In genomic region chr7:107167483-107168232, GRCh38 we compare ENCODE assay signal across 1 cellular context.
TF ChIP-seq lines count a peak whose summit lies in the region.

No MANE protein-coding gene starts in this region.

TF ChIP-seq in K562, 482 proteins besides CTCF, POLR2A, EP300 and RAD21 (continued from another document and continues in another):
- TF ChIP-seq ZBTB43 (CRISPR knock-in tag; IDR thresholded peaks at IDR 0.05) (0 out of 2 replicates have a peak, but pooled peaks have one; percentile 29), PML (IDR thresholded peaks at IDR 0.05; ENCODE audit: low read length) (peak; percentile 46; the same call in 1 of the 2 replicates), AFF1 (IDR thresholded peaks at IDR 0.05; ENCODE audit: low read depth in 1 of 2, partially characterized antibody in 2 of 2) (no peak), THRAP3 (IDR thresholded peaks at IDR 0.05; ENCODE audit: borderline replicate concordance) (no peak), NFE2 (IDR thresholded peaks at IDR 0.05; ENCODE audit: low read depth) (peak; percentile 34; the same call in 1 of the 2 replicates), BMI1 (IDR thresholded peaks at IDR 0.05; ENCODE audit: low read length) (no peak), TGIF2 (CRISPR knock-in tag; IDR thresholded peaks at IDR 0.05) (no peak), MEIS2 (IDR thresholded peaks at IDR 0.05; ENCODE audit: partially characterized antibody) (peak; percentile 5), JUNB (CRISPR knock-in tag; conservative IDR thresholded peaks at IDR 0.05) (peak; percentile 54; the same call in 1 of the 2 replicates), TAF9B (IDR thresholded peaks at IDR 0.05; ENCODE audit: partially characterized antibody) (peak; percentile 81), ZKSCAN3 (CRISPR knock-in tag; IDR thresholded peaks at IDR 0.05) (no peak), RBM17 (IDR thresholded peaks at IDR 0.05; ENCODE audit: borderline replicate concordance, low read depth, low read length) (no peak), HLTF (IDR thresholded peaks at IDR 0.05) (peak; percentile 70; the same call in 1 of the 2 replicates), ZNF212 (CRISPR knock-in tag; IDR thresholded peaks at IDR 0.05) (no peak), ZBTB2 (IDR thresholded peaks at IDR 0.05) (peak; percentile 60), DIDO1 (tag; IDR thresholded peaks at IDR 0.05; ENCODE audit: low read depth) (no peak), SREBF2 (CRISPR knock-in tag; IDR thresholded peaks at IDR 0.05) (no peak), AFF4 (CRISPR knock-in tag; IDR thresholded peaks at IDR 0.05) (peak; percentile 82; the same call in 1 of the 2 replicates), ZNF431 (CRISPR knock-in tag; IDR thresholded peaks at IDR 0.05) (0 out of 2 replicates have a peak, but pooled peaks have one; percentile 35), DPF2 (IDR thresholded peaks at IDR 0.05) (peak; percentile 88), ZNF717 (CRISPR knock-in tag; IDR thresholded peaks at IDR 0.05) (peak; percentile 39; the same call in 1 of the 2 replicates), RBM22 (IDR thresholded peaks at IDR 0.05; ENCODE audit: low read depth, low read length, poor library complexity, severe bottlenecking) (no peak), ZNF584 (CRISPR knock-in tag; IDR thresholded peaks at IDR 0.05; ENCODE audit: low read depth) (no peak; the same call in 1 of the 2 replicates), KAT2B (IDR thresholded peaks at IDR 0.05; ENCODE audit: low read depth, low read length) (no peak), KLF10 (CRISPR knock-in tag; IDR thresholded peaks at IDR 0.05) (no peak), POLR2B (IDR thresholded peaks at IDR 0.05; ENCODE audit: low read depth, partially characterized antibody) (peak; percentile 57), MAFK (IDR thresholded peaks at IDR 0.05; ENCODE audit: low read length) (0 out of 2 replicates have a peak, but pooled peaks have one; percentile 8), STAT5B (CRISPR knock-in tag; IDR thresholded peaks at IDR 0.05) (no peak), KHSRP (IDR thresholded peaks at IDR 0.05) (peak; percentile 60; the same call in 1 of the 2 replicates), CLOCK (CRISPR knock-in tag; IDR thresholded peaks at IDR 0.05; ENCODE audit: borderline replicate concordance) (no peak), KDM1A (IDR thresholded peaks at IDR 0.05) (peak; percentile 89), EHMT2 (IDR thresholded peaks at IDR 0.05) (0 out of 2 replicates have a peak, but pooled peaks have one; percentile 34), ERF (CRISPR knock-in tag; IDR thresholded peaks at IDR 0.05) (no peak; the same call in 1 of the 2 replicates), SIX5 (IDR thresholded peaks at IDR 0.05; ENCODE audit: borderline replicate concordance in 1 of 2, insufficient read depth in 1 of 2, low read depth in 1 of 2, low read length in 2 of 2) (no peak)
- TF ChIP-seq, protein P1, sequence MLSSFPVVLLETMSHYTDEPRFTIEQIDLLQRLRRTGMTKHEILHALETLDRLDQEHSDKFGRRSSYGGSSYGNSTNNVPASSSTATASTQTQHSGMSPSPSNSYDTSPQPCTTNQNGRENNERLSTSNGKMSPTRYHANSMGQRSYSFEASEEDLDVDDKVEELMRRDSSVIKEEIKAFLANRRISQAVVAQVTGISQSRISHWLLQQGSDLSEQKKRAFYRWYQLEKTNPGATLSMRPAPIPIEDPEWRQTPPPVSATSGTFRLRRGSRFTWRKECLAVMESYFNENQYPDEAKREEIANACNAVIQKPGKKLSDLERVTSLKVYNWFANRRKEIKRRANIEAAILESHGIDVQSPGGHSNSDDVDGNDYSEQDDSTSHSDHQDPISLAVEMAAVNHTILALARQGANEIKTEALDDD (IDR thresholded peaks at IDR 0.05): peak; percentile 90
- TF ChIP-seq, protein P2, sequence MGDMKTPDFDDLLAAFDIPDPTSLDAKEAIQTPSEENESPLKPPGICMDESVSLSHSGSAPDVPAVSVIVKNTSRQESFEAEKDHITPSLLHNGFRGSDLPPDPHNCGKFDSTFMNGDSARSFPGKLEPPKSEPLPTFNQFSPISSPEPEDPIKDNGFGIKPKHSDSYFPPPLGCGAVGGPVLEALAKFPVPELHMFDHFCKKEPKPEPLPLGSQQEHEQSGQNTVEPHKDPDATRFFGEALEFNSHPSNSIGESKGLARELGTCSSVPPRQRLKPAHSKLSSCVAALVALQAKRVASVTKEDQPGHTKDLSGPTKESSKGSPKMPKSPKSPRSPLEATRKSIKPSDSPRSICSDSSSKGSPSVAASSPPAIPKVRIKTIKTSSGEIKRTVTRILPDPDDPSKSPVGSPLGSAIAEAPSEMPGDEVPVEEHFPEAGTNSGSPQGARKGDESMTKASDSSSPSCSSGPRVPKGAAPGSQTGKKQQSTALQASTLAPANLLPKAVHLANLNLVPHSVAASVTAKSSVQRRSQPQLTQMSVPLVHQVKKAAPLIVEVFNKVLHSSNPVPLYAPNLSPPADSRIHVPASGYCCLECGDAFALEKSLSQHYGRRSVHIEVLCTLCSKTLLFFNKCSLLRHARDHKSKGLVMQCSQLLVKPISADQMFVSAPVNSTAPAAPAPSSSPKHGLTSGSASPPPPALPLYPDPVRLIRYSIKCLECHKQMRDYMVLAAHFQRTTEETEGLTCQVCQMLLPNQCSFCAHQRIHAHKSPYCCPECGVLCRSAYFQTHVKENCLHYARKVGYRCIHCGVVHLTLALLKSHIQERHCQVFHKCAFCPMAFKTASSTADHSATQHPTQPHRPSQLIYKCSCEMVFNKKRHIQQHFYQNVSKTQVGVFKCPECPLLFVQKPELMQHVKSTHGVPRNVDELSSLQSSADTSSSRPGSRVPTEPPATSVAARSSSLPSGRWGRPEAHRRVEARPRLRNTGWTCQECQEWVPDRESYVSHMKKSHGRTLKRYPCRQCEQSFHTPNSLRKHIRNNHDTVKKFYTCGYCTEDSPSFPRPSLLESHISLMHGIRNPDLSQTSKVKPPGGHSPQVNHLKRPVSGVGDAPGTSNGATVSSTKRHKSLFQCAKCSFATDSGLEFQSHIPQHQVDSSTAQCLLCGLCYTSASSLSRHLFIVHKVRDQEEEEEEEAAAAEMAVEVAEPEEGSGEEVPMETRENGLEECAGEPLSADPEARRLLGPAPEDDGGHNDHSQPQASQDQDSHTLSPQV (IDR thresholded peaks at IDR 0.05): peak; percentile 76
- TF ChIP-seq, protein P3, sequence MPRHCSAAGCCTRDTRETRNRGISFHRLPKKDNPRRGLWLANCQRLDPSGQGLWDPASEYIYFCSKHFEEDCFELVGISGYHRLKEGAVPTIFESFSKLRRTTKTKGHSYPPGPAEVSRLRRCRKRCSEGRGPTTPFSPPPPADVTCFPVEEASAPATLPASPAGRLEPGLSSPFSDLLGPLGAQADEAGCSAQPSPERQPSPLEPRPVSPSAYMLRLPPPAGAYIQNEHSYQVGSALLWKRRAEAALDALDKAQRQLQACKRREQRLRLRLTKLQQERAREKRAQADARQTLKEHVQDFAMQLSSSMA (CRISPR knock-in tag; IDR thresholded peaks at IDR 0.05): 0 out of 2 replicates have a peak, but pooled peaks have one; percentile 64
- TF ChIP-seq, protein P4, sequence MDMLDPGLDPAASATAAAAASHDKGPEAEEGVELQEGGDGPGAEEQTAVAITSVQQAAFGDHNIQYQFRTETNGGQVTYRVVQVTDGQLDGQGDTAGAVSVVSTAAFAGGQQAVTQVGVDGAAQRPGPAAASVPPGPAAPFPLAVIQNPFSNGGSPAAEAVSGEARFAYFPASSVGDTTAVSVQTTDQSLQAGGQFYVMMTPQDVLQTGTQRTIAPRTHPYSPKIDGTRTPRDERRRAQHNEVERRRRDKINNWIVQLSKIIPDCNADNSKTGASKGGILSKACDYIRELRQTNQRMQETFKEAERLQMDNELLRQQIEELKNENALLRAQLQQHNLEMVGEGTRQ (CRISPR knock-in tag; IDR thresholded peaks at IDR 0.05): no peak
- TF ChIP-seq, protein P5, sequence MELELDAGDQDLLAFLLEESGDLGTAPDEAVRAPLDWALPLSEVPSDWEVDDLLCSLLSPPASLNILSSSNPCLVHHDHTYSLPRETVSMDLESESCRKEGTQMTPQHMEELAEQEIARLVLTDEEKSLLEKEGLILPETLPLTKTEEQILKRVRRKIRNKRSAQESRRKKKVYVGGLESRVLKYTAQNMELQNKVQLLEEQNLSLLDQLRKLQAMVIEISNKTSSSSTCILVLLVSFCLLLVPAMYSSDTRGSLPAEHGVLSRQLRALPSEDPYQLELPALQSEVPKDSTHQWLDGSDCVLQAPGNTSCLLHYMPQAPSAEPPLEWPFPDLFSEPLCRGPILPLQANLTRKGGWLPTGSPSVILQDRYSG (tag; conservative IDR thresholded peaks at IDR 0.05; ENCODE audit: low read depth): 0 out of 2 replicates have a peak, but pooled peaks have one; percentile 48
